Comparison of ENCODE assay signal across 8 cellular contexts in the genomic region with DNA sequence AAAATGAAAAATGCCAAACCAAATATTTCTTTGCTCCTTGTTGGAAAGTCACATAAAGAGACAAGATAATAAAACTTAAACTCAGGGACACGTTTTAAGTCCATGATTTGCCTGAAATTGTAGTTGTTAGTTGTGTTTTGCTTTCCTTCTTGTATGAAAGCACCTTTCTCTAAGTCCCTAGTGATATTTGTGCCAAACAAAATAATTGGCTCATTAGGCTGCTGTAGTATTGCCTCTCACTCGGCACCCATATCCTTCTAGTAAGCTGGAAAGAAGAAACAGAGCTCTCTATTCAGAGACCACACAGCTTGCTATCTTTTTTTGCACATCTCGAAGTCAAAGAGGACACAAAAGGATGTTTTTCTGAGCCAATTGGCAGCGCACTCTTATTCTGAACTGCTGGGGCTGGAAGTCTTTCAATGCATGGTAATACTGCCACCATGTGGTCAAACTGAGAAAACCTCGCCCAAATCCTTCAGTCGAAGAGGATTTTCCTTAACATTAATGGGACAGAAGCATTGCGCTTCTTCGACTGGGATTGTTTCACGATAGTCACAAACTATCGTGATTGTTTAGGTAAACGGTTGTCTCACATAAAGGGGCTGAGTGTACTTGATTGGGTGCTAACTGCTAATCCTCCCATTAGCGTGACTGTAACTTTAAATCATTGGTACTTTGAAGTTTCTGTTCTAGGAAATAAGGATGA.
A peak's percentile ranks its signal among the peaks of the same experiment; 100 is the strongest.
DNase-seq lines count a peak whose midpoint lies in the region; ATAC-seq and TF ChIP-seq lines count a peak whose summit lies in the region.

No MANE protein-coding gene starts in this region.

- ATAC-seq in GM19023 (IDR thresholded peaks at IDR 0.05; ENCODE audit: unreplicated experiment) (peak; percentile 85), HG03280 (IDR thresholded peaks at IDR 0.05; ENCODE audit: unreplicated experiment) (peak; percentile 89)

- H3K36me3 ChIP-seq in BE2C = no peaks in the 10 kb centered on the region
- H3K36me3 ChIP-seq in colonic mucosa = no peaks in the 10 kb centered on the region
- H3K36me3 ChIP-seq in liver (ENCODE audit: control insufficient read depth in 4 of 4, insufficient read depth in 3 of 4, low read depth in 1 of 4, low read length in 3 of 4) = no peaks in the 10 kb centered on the region

- H3K27ac ChIP-seq in colonic mucosa (no peak overlapping the region), liver (ENCODE audit: low read depth in 1 of 2, low read length in 2 of 2) (no peak overlapping the region)

- peak; percentile 88 for TF ChIP-seq CTCF in BE2C (IDR thresholded peaks at IDR 0.05; ENCODE audit: low read depth, low read length)
- peak; percentile 62 for TF ChIP-seq CTCF in colonic mucosa (IDR thresholded peaks at IDR 0.05)
- peak; percentile 76 for TF ChIP-seq CTCF in liver (IDR thresholded peaks at IDR 0.05; ENCODE audit: low read depth, low read length, missing input control)

- WGBS in liver = 7% methylated on average over 12 of the region's 12 CpGs

- H3K9me3 ChIP-seq in BE2C (no peaks in the 10 kb centered on the region), colonic mucosa (no peaks in the 10 kb centered on the region), liver (ENCODE audit: control insufficient read depth in 4 of 4, low read length in 3 of 4) (no peaks in the 10 kb centered on the region)

- peaks cover 10% of the 10 kb centered on the region for H3K27me3 ChIP-seq in BE2C
- no peaks in the 10 kb centered on the region for H3K27me3 ChIP-seq in colonic mucosa
- H3K27me3 ChIP-seq in liver (ENCODE audit: control insufficient read depth in 4 of 4, insufficient read depth in 4 of 4, low read length in 3 of 4) = peaks cover 0 to 6% (median 0%) of the 10 kb centered on the region in 4 donors

- H3K9ac ChIP-seq in colonic mucosa (ENCODE audit: low read depth in 2 of 2, low read length in 2 of 2) (no peak overlapping the region), liver (ENCODE audit: low read depth in 1 of 2, low read length in 2 of 2) (no peak overlapping the region)

- TF ChIP-seq RAD21 in liver (IDR thresholded peaks at IDR 0.05) = peak; percentile 94 to 97

- intact Hi-C loops in colonic mucosa (cut with DNase I) = loop anchor here (5.0 kb wide), 2 partner anchors 776 to 1046 kb away; no protein-coding TSS in a partner anchor

- peak; percentile 51 for DNase-seq in BE2C
- peak; percentile 57 for DNase-seq in NCI-H345 (lab: John Stamatoyannopoulos, UW)
- peak; percentile 10 for DNase-seq in activated CD4-positive, alpha-beta T cell treated with anti-CD3 and anti-CD28 coated beads for 1 hour
- peak; percentile 41 for DNase-seq in colonic mucosa
- peak; percentile 0 to 14 (median 6) for DNase-seq in stimulated activated CD4-positive, alpha-beta T cell treated with anti-CD3 and anti-CD28 coated beads, TNF-alpha, amount 100 ng/mL, for 48 hours (ENCODE audit: low read depth in 3 of 3)

- H3K4me1 ChIP-seq in BE2C = no peaks in the 10 kb centered on the region
- no peaks in the 10 kb centered on the region for H3K4me1 ChIP-seq in colonic mucosa
- no peaks in the 10 kb centered on the region for H3K4me1 ChIP-seq in liver (ENCODE audit: control insufficient read depth in 4 of 4, insufficient read depth in 4 of 4, low read length in 3 of 4)

- H3K4me3 ChIP-seq in BE2C (ENCODE audit: low read depth, low read length) (peak overlapping the region; percentile 8; the same call in 1 of the 2 replicates), colonic mucosa (no peak overlapping the region), liver (ENCODE audit: low read depth in 1 of 3, low read length in 3 of 3) (no peak overlapping the region)

TF ChIP-seq in liver, 16 proteins besides CTCF, POLR2A, EP300 and RAD21:
- TF ChIP-seq SP1 (IDR thresholded peaks at IDR 0.05) = no peak
- TF ChIP-seq GABPA (IDR thresholded peaks at IDR 0.05 in 1 of 2, conservative IDR thresholded peaks at IDR 0.05 in 1 of 2) = no peak
- TF ChIP-seq, protein P1, sequence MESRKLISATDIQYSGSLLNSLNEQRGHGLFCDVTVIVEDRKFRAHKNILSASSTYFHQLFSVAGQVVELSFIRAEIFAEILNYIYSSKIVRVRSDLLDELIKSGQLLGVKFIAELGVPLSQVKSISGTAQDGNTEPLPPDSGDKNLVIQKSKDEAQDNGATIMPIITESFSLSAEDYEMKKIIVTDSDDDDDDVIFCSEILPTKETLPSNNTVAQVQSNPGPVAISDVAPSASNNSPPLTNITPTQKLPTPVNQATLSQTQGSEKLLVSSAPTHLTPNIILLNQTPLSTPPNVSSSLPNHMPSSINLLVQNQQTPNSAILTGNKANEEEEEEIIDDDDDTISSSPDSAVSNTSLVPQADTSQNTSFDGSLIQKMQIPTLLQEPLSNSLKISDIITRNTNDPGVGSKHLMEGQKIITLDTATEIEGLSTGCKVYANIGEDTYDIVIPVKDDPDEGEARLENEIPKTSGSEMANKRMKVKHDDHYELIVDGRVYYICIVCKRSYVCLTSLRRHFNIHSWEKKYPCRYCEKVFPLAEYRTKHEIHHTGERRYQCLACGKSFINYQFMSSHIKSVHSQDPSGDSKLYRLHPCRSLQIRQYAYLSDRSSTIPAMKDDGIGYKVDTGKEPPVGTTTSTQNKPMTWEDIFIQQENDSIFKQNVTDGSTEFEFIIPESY (IDR thresholded peaks at IDR 0.05) = no peak
- no peak for TF ChIP-seq FOXA2 (IDR thresholded peaks at IDR 0.05)
- TF ChIP-seq, protein P2, sequence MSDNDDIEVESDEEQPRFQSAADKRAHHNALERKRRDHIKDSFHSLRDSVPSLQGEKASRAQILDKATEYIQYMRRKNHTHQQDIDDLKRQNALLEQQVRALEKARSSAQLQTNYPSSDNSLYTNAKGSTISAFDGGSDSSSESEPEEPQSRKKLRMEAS (IDR thresholded peaks at IDR 0.05) = no peak
- TF ChIP-seq, protein P3, sequence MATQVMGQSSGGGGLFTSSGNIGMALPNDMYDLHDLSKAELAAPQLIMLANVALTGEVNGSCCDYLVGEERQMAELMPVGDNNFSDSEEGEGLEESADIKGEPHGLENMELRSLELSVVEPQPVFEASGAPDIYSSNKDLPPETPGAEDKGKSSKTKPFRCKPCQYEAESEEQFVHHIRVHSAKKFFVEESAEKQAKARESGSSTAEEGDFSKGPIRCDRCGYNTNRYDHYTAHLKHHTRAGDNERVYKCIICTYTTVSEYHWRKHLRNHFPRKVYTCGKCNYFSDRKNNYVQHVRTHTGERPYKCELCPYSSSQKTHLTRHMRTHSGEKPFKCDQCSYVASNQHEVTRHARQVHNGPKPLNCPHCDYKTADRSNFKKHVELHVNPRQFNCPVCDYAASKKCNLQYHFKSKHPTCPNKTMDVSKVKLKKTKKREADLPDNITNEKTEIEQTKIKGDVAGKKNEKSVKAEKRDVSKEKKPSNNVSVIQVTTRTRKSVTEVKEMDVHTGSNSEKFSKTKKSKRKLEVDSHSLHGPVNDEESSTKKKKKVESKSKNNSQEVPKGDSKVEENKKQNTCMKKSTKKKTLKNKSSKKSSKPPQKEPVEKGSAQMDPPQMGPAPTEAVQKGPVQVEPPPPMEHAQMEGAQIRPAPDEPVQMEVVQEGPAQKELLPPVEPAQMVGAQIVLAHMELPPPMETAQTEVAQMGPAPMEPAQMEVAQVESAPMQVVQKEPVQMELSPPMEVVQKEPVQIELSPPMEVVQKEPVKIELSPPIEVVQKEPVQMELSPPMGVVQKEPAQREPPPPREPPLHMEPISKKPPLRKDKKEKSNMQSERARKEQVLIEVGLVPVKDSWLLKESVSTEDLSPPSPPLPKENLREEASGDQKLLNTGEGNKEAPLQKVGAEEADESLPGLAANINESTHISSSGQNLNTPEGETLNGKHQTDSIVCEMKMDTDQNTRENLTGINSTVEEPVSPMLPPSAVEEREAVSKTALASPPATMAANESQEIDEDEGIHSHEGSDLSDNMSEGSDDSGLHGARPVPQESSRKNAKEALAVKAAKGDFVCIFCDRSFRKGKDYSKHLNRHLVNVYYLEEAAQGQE (IDR thresholded peaks at IDR 0.05) = no peak
- TF ChIP-seq HNF4G (IDR thresholded peaks at IDR 0.05) = no peak
- no peak for TF ChIP-seq NR2F2 (IDR thresholded peaks at IDR 0.05)
- TF ChIP-seq, protein P4, sequence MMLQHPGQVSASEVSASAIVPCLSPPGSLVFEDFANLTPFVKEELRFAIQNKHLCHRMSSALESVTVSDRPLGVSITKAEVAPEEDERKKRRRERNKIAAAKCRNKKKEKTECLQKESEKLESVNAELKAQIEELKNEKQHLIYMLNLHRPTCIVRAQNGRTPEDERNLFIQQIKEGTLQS (IDR thresholded peaks at IDR 0.05) = no peak
- no peak for TF ChIP-seq HNF4A (conservative IDR thresholded peaks at IDR 0.05)
- TF ChIP-seq JUND (IDR thresholded peaks at IDR 0.05) = no peak
- no peak for TF ChIP-seq EGR1 (IDR thresholded peaks at IDR 0.05; ENCODE audit: low read depth in 2 of 2)

Comparison
In these comparisons a context has a peak if more than half of its experiments do, and no peak if none do; other contexts are left out.
1. DNase-seq: peak in every context shown above with its lines; median percentile 57 in NCI-H345; 51 in BE2C; 41 in colonic mucosa; 10 in activated CD4-positive, alpha-beta T cell treated with anti-CD3 and anti-CD28 coated beads for 1 hour; 6 in stimulated activated CD4-positive, alpha-beta T cell treated with anti-CD3 and anti-CD28 coated beads, TNF-alpha, amount 100 ng/mL, for 48 hours.